Comparison of ENCODE assay signal across 9 cellular contexts in the genomic region with DNA sequence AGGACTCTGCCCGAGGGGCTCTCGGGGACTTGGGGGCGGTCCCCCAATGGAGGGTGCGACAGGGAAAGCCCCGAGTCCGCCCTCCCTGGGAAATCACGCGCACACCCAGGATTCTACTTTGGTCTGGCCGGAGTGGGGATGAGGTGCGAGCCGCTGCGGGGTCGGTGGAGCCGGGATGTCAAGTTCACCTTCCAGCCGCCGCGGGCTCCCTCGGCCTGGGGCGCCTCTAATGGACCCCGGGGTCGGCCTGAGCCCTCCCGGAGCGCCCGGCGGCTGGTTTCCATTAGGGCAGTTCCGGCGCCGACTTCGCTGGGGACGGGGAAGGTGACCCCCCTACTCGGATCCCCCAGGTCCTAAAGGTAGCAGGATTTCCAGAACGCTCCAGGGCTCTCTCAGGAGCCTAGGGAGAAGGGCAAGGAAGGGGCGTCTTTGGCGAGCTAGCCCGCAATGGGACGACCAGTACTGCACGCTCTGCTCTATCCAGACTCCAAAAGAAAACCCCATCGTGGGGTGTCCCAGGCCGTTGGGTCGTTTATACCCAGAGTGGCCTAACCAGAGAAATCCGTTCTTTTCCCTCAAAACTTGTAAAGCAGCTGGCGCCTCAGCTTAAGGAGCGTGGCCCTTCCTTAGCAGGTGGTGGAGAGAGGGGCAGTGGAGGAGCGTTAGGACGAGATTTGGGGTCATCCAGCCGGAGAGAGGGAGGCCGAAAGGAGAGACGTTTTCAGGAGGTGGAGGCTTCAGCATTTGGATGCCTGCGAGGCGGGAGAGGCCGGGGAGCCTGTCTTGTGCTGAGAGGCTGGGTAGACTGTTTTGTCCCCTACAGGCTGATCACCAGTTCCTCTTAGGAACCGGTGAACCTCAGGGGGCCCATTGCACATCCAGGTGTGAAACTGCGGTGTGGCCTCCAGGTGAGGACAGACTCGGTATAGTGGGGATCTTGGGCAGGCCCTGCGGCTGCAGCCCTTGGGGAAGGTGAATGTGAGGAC. TPM values are rescaled to one million over a fixed set of nuclear protein-coding genes. Genes with fewer than 3 reads are reported as not detected.
DNase-seq lines count a peak whose midpoint lies in the region; ATAC-seq and TF ChIP-seq lines count a peak whose summit lies in the region.
"Had no signal": no experiment of that assay in that cellular context is flagged by ENCODE, and none has a peak within 500 bp of the region (broad histone marks: within the 10 kb centered on the region; RNA-seq: fewer than 3 reads in every experiment).

No MANE protein-coding gene starts in this region.

- H3K27ac ChIP-seq in WERI-Rb-1, result no peak overlapping the region; the same call in 1 of the 2 replicates
- no peak overlapping the region for H3K27ac ChIP-seq in left ventricle myocardium inferior (replicated peaks)
- no peak overlapping the region for H3K27ac ChIP-seq in psoas muscle

- TF ChIP-seq CTCF in WERI-Rb-1 (IDR thresholded peaks at IDR 0.05; ENCODE audit: low read depth, low read length) (no peak), left ventricle myocardium inferior (IDR thresholded peaks at IDR 0.05; ENCODE audit: borderline replicate concordance) (no peak), psoas muscle (IDR thresholded peaks at IDR 0.05) (no peak)

- peaks cover 59% of the 10 kb centered on the region for H3K27me3 Mint-ChIP-seq in activated CD8-positive, alpha-beta memory T cell treated with anti-CD3 and anti-CD28 coated beads, Interleukin-2, amount 10 ng/mL, durations not matched to agents 7 days and 5 days

- H3K9ac ChIP-seq in ES-I3 (ENCODE audit: low read depth, low read length), result peak overlapping the region; percentile 82

- ATAC-seq in psoas muscle (peak; percentile 21 to 70 (median 40)), HG03439 (IDR thresholded peaks at IDR 0.05; ENCODE audit: unreplicated experiment) (no peak)
- no peak for ATAC-seq in activated CD8-positive, alpha-beta memory T cell treated with anti-CD3 and anti-CD28 coated beads, Interleukin-2, amount 10 ng/mL, durations not matched to agents 7 days and 5 days

- 19 to 23% (median 20%) methylated on average over 50 to 55 of the region's 55 CpGs for WGBS in psoas muscle, 3 donors

- H3K9me3 ChIP-seq in ES-I3 (ENCODE audit: control insufficient read depth, insufficient read depth, low read length) (no peaks in the 10 kb centered on the region), WERI-Rb-1 (ENCODE audit: severe bottlenecking) (no peaks in the 10 kb centered on the region), left ventricle myocardium inferior (replicated peaks) (no peaks in the 10 kb centered on the region), psoas muscle (no peaks in the 10 kb centered on the region)

- H3K36me3 Mint-ChIP-seq in activated CD8-positive, alpha-beta memory T cell treated with anti-CD3 and anti-CD28 coated beads, Interleukin-2, amount 10 ng/mL, durations not matched to agents 7 days and 5 days, result no peaks in the 10 kb centered on the region

- H3K4me3 ChIP-seq in WERI-Rb-1 (ENCODE audit: low read depth, low read length) (peak overlapping the region; percentile 89), left ventricle myocardium inferior (peak overlapping the region; percentile 68), psoas muscle (peak overlapping the region; percentile 62)

- DNase-seq in WERI-Rb-1 (peak; percentile 66), left ventricle myocardium inferior (no peak), psoas muscle (peak in 1 of 2 donors; percentile 54), NCI-H187 (lab: John Stamatoyannopoulos, UW) (no peak)
- no peak for DNase-seq in effector CD4-positive, alpha-beta T cell
- no peak for DNase-seq in activated CD8-positive, alpha-beta memory T cell treated with anti-CD3 and anti-CD28 coated beads, Interleukin-2, amount 10 ng/mL, durations not matched to agents 7 days and 5 days

- H3K36me3 ChIP-seq in ES-I3 (ENCODE audit: insufficient read depth, low read length) (no peaks in the 10 kb centered on the region), WERI-Rb-1 (no peaks in the 10 kb centered on the region), left ventricle myocardium inferior (no peaks in the 10 kb centered on the region), psoas muscle (ENCODE audit: insufficient read depth in 1 of 2, low read depth in 1 of 2) (no peaks in the 10 kb centered on the region)

- no peak overlapping the region for H3K27ac Mint-ChIP-seq in activated CD8-positive, alpha-beta memory T cell treated with anti-CD3 and anti-CD28 coated beads, Interleukin-2, amount 10 ng/mL, durations not matched to agents 7 days and 5 days

- no peak overlapping the region for H3K4me3 Mint-ChIP-seq in activated CD8-positive, alpha-beta memory T cell treated with anti-CD3 and anti-CD28 coated beads, Interleukin-2, amount 10 ng/mL, durations not matched to agents 7 days and 5 days

- H3K4me1 ChIP-seq in ES-I3 (ENCODE audit: insufficient read depth, low read length) (peaks cover 17% of the 10 kb centered on the region; the same call in 1 of the 2 replicates), left ventricle myocardium inferior (peaks cover 26% of the 10 kb centered on the region), psoas muscle (peaks cover 10% of the 10 kb centered on the region)

- CTCF ChIA-PET in activated CD8-positive, alpha-beta memory T cell treated with anti-CD3 and anti-CD28 coated beads, Interleukin-2, amount 10 ng/mL, durations not matched to agents 7 days and 5 days (lab: Charles Lee), result interaction anchor here (0.6 to 1.9 kb wide), 3 partner anchors 18 to 42 kb away, joined by 3 to 11 read pairs (median 3); no protein-coding TSS in a partner anchor

- no peaks in the 10 kb centered on the region for H3K9me3 Mint-ChIP-seq in activated CD8-positive, alpha-beta memory T cell treated with anti-CD3 and anti-CD28 coated beads, Interleukin-2, amount 10 ng/mL, durations not matched to agents 7 days and 5 days (ENCODE audit: low read depth)

- H3K27me3 ChIP-seq in WERI-Rb-1 (ENCODE audit: insufficient read depth, low read depth, severe bottlenecking) (peaks cover 12% of the 10 kb centered on the region), left ventricle myocardium inferior (ENCODE audit: low read depth) (peaks cover 97% of the 10 kb centered on the region), psoas muscle (ENCODE audit: insufficient read depth in 3 of 3, low read length in 2 of 3) (peaks cover 0 to 59% (median 19%) of the 10 kb centered on the region in 3 donors)

- peaks cover 19% of the 10 kb centered on the region for H3K4me1 Mint-ChIP-seq in activated CD8-positive, alpha-beta memory T cell treated with anti-CD3 and anti-CD28 coated beads, Interleukin-2, amount 10 ng/mL, durations not matched to agents 7 days and 5 days

- intact Hi-C loops in left ventricle myocardium inferior (cut with micrococcal nuclease) (no loop called here), psoas muscle (cut with DNase I) (no loop called here)

RNA-seq across cellular contexts. Expression of gene WDR86, which starts 0.9 kb away (rescaled TPM):
- total RNA-seq in left ventricle myocardium inferior, result 0.16 TPM
- total RNA-seq in psoas muscle, result under 1 TPM in 3 of 4 donors, not detected in 1; 0.29 to 0.44 (median 0.34) TPM
- under 1 TPM in 2 of 3 donors, not detected in 1; 0.03 to 0.20 TPM for polyA plus RNA-seq in psoas muscle
- under 1 TPM in 1 of 2 experiments, not detected in 1; 0.29 TPM for total RNA-seq in activated CD8-positive, alpha-beta memory T cell treated with anti-CD3 and anti-CD28 coated beads, Interleukin-2, amount 10 ng/mL, durations not matched to agents 7 days and 5 days
- total RNA-seq: RPMI7951 had no signal

RNA-seq across cellular contexts. Expression of gene CRYGN, which starts 29.2 kb away (rescaled TPM):
- total RNA-seq in left ventricle myocardium inferior, result 0.41 TPM
- under 1 TPM in 1 of 4 donors, not detected in 3; 0.15 TPM for total RNA-seq in psoas muscle
- polyA plus RNA-seq in psoas muscle, result under 1 TPM in 1 of 3 donors, not detected in 2; 0.12 TPM
- total RNA-seq in activated CD8-positive, alpha-beta memory T cell treated with anti-CD3 and anti-CD28 coated beads, Interleukin-2, amount 10 ng/mL, durations not matched to agents 7 days and 5 days, result not detected
- total RNA-seq: RPMI7951 had no signal

Comparison
In these comparisons a context has a peak if more than half of its experiments do, and no peak if none do; other contexts are left out.
1. ATAC-seq: peak in psoas muscle (4 of 4); none in HG03439 (single experiment) and activated CD8-positive, alpha-beta memory T cell treated with anti-CD3 and anti-CD28 coated beads, Interleukin-2, amount 10 ng/mL, durations not matched to agents 7 days and 5 days (single experiment).
2. Peak in every context shown above with its lines, with median percentiles within 50 percentile points of each other: H3K4me3 ChIP-seq.